In the genomic region with DNA sequence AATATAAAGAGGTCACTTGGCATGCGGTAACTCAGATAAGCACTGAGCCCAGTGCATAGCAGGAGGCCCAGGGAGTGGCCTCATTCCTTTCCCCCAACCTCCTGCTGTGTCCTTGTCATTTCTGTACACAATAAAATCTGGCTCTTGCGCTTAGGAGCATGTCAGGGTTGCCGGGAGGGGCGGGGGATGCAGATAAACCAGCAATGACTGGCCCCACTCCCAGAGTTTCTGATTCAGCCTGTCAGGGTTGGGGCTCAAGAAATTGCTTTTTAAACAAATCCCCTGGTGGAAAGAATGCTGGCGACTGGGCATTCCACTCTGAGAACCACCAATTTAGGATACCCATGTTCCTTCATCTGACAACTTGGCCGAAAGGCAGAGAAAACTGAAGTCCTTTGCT, we compare ENCODE assay signal across 22 cellular contexts.
DNase-seq lines count a peak whose midpoint lies in the region; ATAC-seq and TF ChIP-seq lines count a peak whose summit lies in the region.
"Had no signal": no experiment of that assay in that cellular context is flagged by ENCODE, and none has a peak within 500 bp of the region (broad histone marks: within the 10 kb centered on the region; RNA-seq: fewer than 3 reads in every experiment).

No MANE protein-coding gene starts in this region.

- no peaks in the 10 kb centered on the region for H3K9me3 Mint-ChIP-seq in neural crest cell
- H3K9me3 Mint-ChIP-seq: activated T-helper 1 cell treated with anti-CD3 and anti-CD28 coated beads, Interleukin-12 subunit alpha, Interleukin-12 subunit beta, Interleukin-2, Interleukin-4 antibody, amounts not matched to agents 30 ng/mL and 10 ng/mL and 1 ng/mL, durations not matched to agents 14 hours and 24 hours and 36 hours; CD4-positive, alpha-beta T cell had no signal

- peaks cover 11% of the 10 kb centered on the region for H3K4me1 Mint-ChIP-seq in neural crest cell
- H3K4me1 Mint-ChIP-seq: activated CD8-positive, alpha-beta memory T cell treated with anti-CD3 and anti-CD28 coated beads, Interleukin-2, amount 10 ng/mL, durations not matched to agents 7 days and 5 days; immature natural killer cell had no signal

- no peak for TF ChIP-seq POLR2A in uterus (IDR thresholded peaks at IDR 0.05)

- intact Hi-C loops in uterus (cut with DNase I; ENCODE audit: low total_unique reads), result no loop called here

- H3K27ac ChIP-seq in HUES48 (ENCODE audit: low read depth, low read length) (peak overlapping the region; percentile 66), uterus (no peak overlapping the region)
- H3K27ac ChIP-seq: colonic mucosa, right lobe of liver had no signal

- no peaks in the 10 kb centered on the region for H3K36me3 Mint-ChIP-seq in neural crest cell (ENCODE audit: low read depth)
- H3K36me3 Mint-ChIP-seq: activated CD8-positive, alpha-beta memory T cell treated with anti-CD3 and anti-CD28 coated beads, Interleukin-2, amount 10 ng/mL, durations not matched to agents 7 days and 5 days; activated naive CD8-positive, alpha-beta T cell; immature natural killer cell had no signal

- DNase-seq in ELF-1 (ENCODE audit: low read depth, low spot score) (peak; percentile 82), cerebellum (ENCODE audit: low spot score) (peak; percentile 61), neural crest cell (ENCODE audit: low read depth, low spot score) (no peak), uterus (no peak)
- DNase-seq: activated CD4-positive, alpha-beta T cell treated with anti-CD3 and anti-CD28 coated beads for 4 hours; activated CD8-positive, alpha-beta memory T cell treated with anti-CD3 and anti-CD28 coated beads, Interleukin-2, amount 10 ng/mL, durations not matched to agents 7 days and 5 days; CD4-positive, alpha-beta T cell; colonic mucosa; immature natural killer cell; NCI-H1436; NCI-H2171 treated with DMSO at 0.1 percent for 48 hours; NCI-H82; OCI-M1; right lobe of liver; SHP77 treated with DMSO at 0.1 percent for 48 hours had no signal

- peaks cover 28% of the 10 kb centered on the region for H3K4me1 ChIP-seq in HUES48 (ENCODE audit: control insufficient read depth, insufficient read depth, low read length)
- H3K4me1 ChIP-seq in uterus, result no peaks in the 10 kb centered on the region
- H3K4me1 ChIP-seq: colonic mucosa, HAP-1, right lobe of liver had no signal

- TF ChIP-seq CTCF in neural crest cell (conservative IDR thresholded peaks at IDR 0.05) (peak; percentile 28), uterus (IDR thresholded peaks at IDR 0.05) (no peak)

- H3K9me3 ChIP-seq in HUES48 (ENCODE audit: control insufficient read depth, insufficient read depth, low read length) (no peaks in the 10 kb centered on the region), uterus (no peaks in the 10 kb centered on the region)
- H3K9me3 ChIP-seq: colonic mucosa, right lobe of liver had no signal

- no peak overlapping the region for H3K4me3 ChIP-seq in HUES48 (ENCODE audit: low read depth, low read length)
- H3K4me3 ChIP-seq in uterus, result no peak overlapping the region
- H3K4me3 ChIP-seq: colonic mucosa, HAP-1, lung, right lobe of liver had no signal

- ATAC-seq in GM18907 (IDR thresholded peaks at IDR 0.05; ENCODE audit: unreplicated experiment) (no peak), HG03175 (IDR thresholded peaks at IDR 0.05; ENCODE audit: unreplicated experiment) (no peak)
- ATAC-seq: activated CD8-positive, alpha-beta memory T cell treated with anti-CD3 and anti-CD28 coated beads, Interleukin-2, amount 10 ng/mL, durations not matched to agents 7 days and 5 days had no signal

- H3K36me3 ChIP-seq in HUES48 (ENCODE audit: control insufficient read depth, insufficient read depth, low read length) (no peaks in the 10 kb centered on the region), uterus (no peaks in the 10 kb centered on the region)
- H3K36me3 ChIP-seq: colonic mucosa, HAP-1, right lobe of liver had no signal

- H3K9ac ChIP-seq in HUES48 (ENCODE audit: low read depth, low read length), result no peak overlapping the region

- H3K27me3 Mint-ChIP-seq in neural crest cell (ENCODE audit: low read depth), result peaks cover 25% of the 10 kb centered on the region
- H3K27me3 Mint-ChIP-seq: activated CD8-positive, alpha-beta memory T cell treated with anti-CD3 and anti-CD28 coated beads, Interleukin-2, amount 10 ng/mL, durations not matched to agents 7 days and 5 days; activated naive CD8-positive, alpha-beta T cell; CD4-positive, alpha-beta T cell had no signal

- H3K27ac Mint-ChIP-seq in neural crest cell (ENCODE audit: unreplicated experiment), result no peak overlapping the region
- H3K27ac Mint-ChIP-seq: activated CD8-positive, alpha-beta memory T cell treated with anti-CD3 and anti-CD28 coated beads, Interleukin-2, amount 10 ng/mL, durations not matched to agents 7 days and 5 days; activated naive CD8-positive, alpha-beta T cell; activated T-helper 1 cell treated with anti-CD3 and anti-CD28 coated beads, Interleukin-12 subunit alpha, Interleukin-12 subunit beta, Interleukin-2, Interleukin-4 antibody, amounts not matched to agents 30 ng/mL and 10 ng/mL and 1 ng/mL, durations not matched to agents 14 hours and 24 hours and 36 hours; CD4-positive, alpha-beta T cell; immature natural killer cell had no signal

- H3K27me3 ChIP-seq in HUES48 (ENCODE audit: control insufficient read depth, insufficient read depth, low read length) (no peaks in the 10 kb centered on the region), uterus (no peaks in the 10 kb centered on the region)
- H3K27me3 ChIP-seq: colonic mucosa, right lobe of liver had no signal

- no peak overlapping the region for H3K4me3 Mint-ChIP-seq in neural crest cell
- H3K4me3 Mint-ChIP-seq: activated CD8-positive, alpha-beta memory T cell treated with anti-CD3 and anti-CD28 coated beads, Interleukin-2, amount 10 ng/mL, durations not matched to agents 7 days and 5 days; activated naive CD8-positive, alpha-beta T cell; activated T-helper 1 cell treated with anti-CD3 and anti-CD28 coated beads, Interleukin-12 subunit alpha, Interleukin-12 subunit beta, Interleukin-2, Interleukin-4 antibody, amounts not matched to agents 30 ng/mL and 10 ng/mL and 1 ng/mL, durations not matched to agents 14 hours and 24 hours and 36 hours; CD4-positive, alpha-beta T cell; immature natural killer cell had no signal

Comparison
In these comparisons a context has a peak if more than half of its experiments do, and no peak if none do; other contexts are left out.
1. DNase-seq: peak in ELF-1 (single experiment) and cerebellum (single experiment); none in neural crest cell (single experiment) and uterus (0 of 2).